Comparison of ENCODE assay signal across 34 cellular contexts in genomic region chr7:137403282-137403681, GRCh38. TPM values are rescaled to one million over a fixed set of nuclear protein-coding genes. Genes with fewer than 3 reads are reported as not detected.
DNase-seq lines count a peak whose midpoint lies in the region; ATAC-seq, FAIRE-seq and TF ChIP-seq lines count a peak whose summit lies in the region.
"Had no signal": no experiment of that assay in that cellular context is flagged by ENCODE, and none has a peak within 500 bp of the region (broad histone marks: within the 10 kb centered on the region; RNA-seq: fewer than 3 reads in every experiment).

No MANE protein-coding gene starts in this region.

- H3K4me3 Mint-ChIP-seq in GM23338: no peak overlapping the region
- H3K4me3 Mint-ChIP-seq: activated naive CD4-positive, alpha-beta T cell treated with anti-CD3 and anti-CD28 coated beads, Interleukin-2, amount 50 U/mL, for 24 hours; CD8-positive, alpha-beta memory T cell; mesothelial cell of epicardium had no signal

- H3K4me1 Mint-ChIP-seq in GM23338: peaks cover 9% of the 10 kb centered on the region
- H3K4me1 Mint-ChIP-seq: activated naive CD4-positive, alpha-beta T cell treated with anti-CD3 and anti-CD28 coated beads, Interleukin-2, amount 50 U/mL, for 24 hours; CD8-positive, alpha-beta memory T cell had no signal

- DNase-seq in GM23338 (ENCODE audit: low spot score) (peak; percentile 30), NT2/D1 (ENCODE audit: low read depth, low spot score) (no peak), globus pallidus (ENCODE audit: low spot score) (peak; percentile 18), GM12892 (ENCODE audit: insufficient read length) (no peak), hippocampal formation (lab: John Stamatoyannopoulos, UW) (no peak), NCI-H2196 treated with DMSO at 0.1 percent for 48 hours (lab: John Stamatoyannopoulos, UW; ENCODE audit: unreplicated experiment) (no peak)
- no peak for DNase-seq in activated CD4-positive, CD25-positive, alpha-beta regulatory T cell treated with anti-CD3 and anti-CD28 coated beads, Interleukin-2, amount 50 U/mL, for 72 hours
- DNase-seq: activated CD4-positive, alpha-beta T cell treated with anti-CD3 and anti-CD28 coated beads for 48 hours; activated T-cell treated with anti-CD3 and anti-CD28 coated beads for 4 hours; BE2C; CD8-positive, alpha-beta memory T cell; colonic mucosa; EL; foreskin keratinocyte; heart left ventricle; left ventricle myocardium superior; NCI-H1417 treated with DMSO at 0.1 percent for 48 hours; NCI-H446; NCI-H748 treated with DMSO at 0.1 percent for 48 hours; right lobe of liver; stimulated activated CD4-positive, alpha-beta T cell treated with anti-CD3 and anti-CD28 coated beads, Interleukin-12 subunit alpha, Interleukin-12 subunit beta, amount 100 ng/mL, for 4 hours; stimulated activated CD4-positive, alpha-beta T cell treated with anti-CD3 and anti-CD28 coated beads, Interleukin-4, amount 100 ng/mL, for 24 hours; SW 1271; tibial artery had no signal

- peak overlapping the region; percentile 77 for H3K4me2 ChIP-seq in GM23338

- no peak for FAIRE-seq in GM12892 (lab: Jason Lieb, UNC)
- FAIRE-seq: GM12878, H54, islet of Langerhans, RCC 7860 had no signal

- no peaks in the 10 kb centered on the region for H3K36me3 Mint-ChIP-seq in GM23338 (ENCODE audit: low read depth)
- H3K36me3 Mint-ChIP-seq: activated naive CD4-positive, alpha-beta T cell treated with anti-CD3 and anti-CD28 coated beads, Interleukin-2, amount 50 U/mL, for 24 hours; CD8-positive, alpha-beta memory T cell; mesothelial cell of epicardium had no signal

- H3K4me1 ChIP-seq in GM23338 (ENCODE audit: insufficient read depth) (peaks cover 32% of the 10 kb centered on the region), NT2/D1 (ENCODE audit: insufficient read depth, insufficient read length) (no peaks in the 10 kb centered on the region), mesodermal cell (ENCODE audit: control insufficient read depth, insufficient read depth, low read length, poor library complexity, severe bottlenecking) (peaks cover 31% of the 10 kb centered on the region)
- H3K4me1 ChIP-seq: BE2C, colonic mucosa, foreskin keratinocyte, heart left ventricle, right lobe of liver, tibial artery had no signal

- no peaks in the 10 kb centered on the region for H3K9me2 ChIP-seq in GM23338 (ENCODE audit: insufficient read depth)

- H3K27me3 ChIP-seq in GM23338 (ENCODE audit: insufficient read depth): no peaks in the 10 kb centered on the region
- H3K27me3 ChIP-seq in NT2/D1 (ENCODE audit: insufficient read depth, insufficient read length): no peaks in the 10 kb centered on the region
- H3K27me3 ChIP-seq: BE2C, colonic mucosa, foreskin keratinocyte, heart left ventricle, right lobe of liver, tibial artery had no signal

- H3F3A ChIP-seq in GM23338 (replicated peaks; ENCODE audit: low read depth): no peaks in the 10 kb centered on the region

- H3K36me3 ChIP-seq in GM23338 (ENCODE audit: insufficient read depth) (no peaks in the 10 kb centered on the region), NT2/D1 (ENCODE audit: insufficient read depth, insufficient read length, low read length) (no peaks in the 10 kb centered on the region), mesodermal cell (ENCODE audit: control insufficient read depth, insufficient read depth, low read length) (no peaks in the 10 kb centered on the region)
- H3K36me3 ChIP-seq: BE2C, colonic mucosa, heart left ventricle, right lobe of liver, tibial artery had no signal

- H3K27me3 Mint-ChIP-seq in GM23338 (ENCODE audit: insufficient read depth, low read depth, poor library complexity): no peaks in the 10 kb centered on the region
- H3K27me3 Mint-ChIP-seq: activated naive CD4-positive, alpha-beta T cell treated with anti-CD3 and anti-CD28 coated beads, Interleukin-2, amount 50 U/mL, for 24 hours; CD8-positive, alpha-beta memory T cell had no signal

- TF ChIP-seq CTCF in GM23338 (conservative IDR thresholded peaks at IDR 0.05; ENCODE audit: low read depth in 2 of 2): no peak

- H3K27ac ChIP-seq in GM23338 (ENCODE audit: low read depth): peak overlapping the region; percentile 29; the same call in 1 of the 2 replicates
- H3K27ac ChIP-seq in mesodermal cell (ENCODE audit: low read depth, low read length, severe bottlenecking): peak overlapping the region; percentile 12
- H3K27ac ChIP-seq: colonic mucosa, foreskin keratinocyte, heart left ventricle, right lobe of liver, tibial artery had no signal

- no peaks in the 10 kb centered on the region for H4K20me1 ChIP-seq in GM23338 (replicated peaks; ENCODE audit: insufficient read depth)

- H3K9ac ChIP-seq in NT2/D1 (ENCODE audit: insufficient read length, low read depth): no peak overlapping the region

- peak overlapping the region; percentile 94 for H2AFZ ChIP-seq in GM23338

- H3K9me3 Mint-ChIP-seq in GM23338: no peaks in the 10 kb centered on the region
- H3K9me3 Mint-ChIP-seq: activated naive CD4-positive, alpha-beta T cell treated with anti-CD3 and anti-CD28 coated beads, Interleukin-2, amount 50 U/mL, for 24 hours; activated T-helper 2 cell treated with anti-CD3 and anti-CD28 coated beads, Interferon-gamma antibody, Interleukin-2, Interleukin-4, amounts not matched to agents 10 μg/mL and 5 μg/mL and 100 μg/mL, durations not matched to agents 14 hours and 24 hours and 36 hours; CD8-positive, alpha-beta memory T cell; mesothelial cell of epicardium had no signal

- WGBS in mesodermal cell (ENCODE audit: insufficient coverage in 2 of 2), 2 experiments: 31% methylated on average over 4 of the region's 4 CpGs; no CpG with 5 or more reads in 1 of the 2 experiments

- H3K9me3 ChIP-seq in NT2/D1 (ENCODE audit: insufficient read depth, low read length): no peaks in the 10 kb centered on the region
- H3K9me3 ChIP-seq in mesodermal cell (ENCODE audit: control insufficient read depth, low read length): no peaks in the 10 kb centered on the region
- H3K9me3 ChIP-seq: BE2C, colonic mucosa, heart left ventricle, right lobe of liver, tibial artery had no signal

- no peak overlapping the region for H3K27ac Mint-ChIP-seq in GM23338
- H3K27ac Mint-ChIP-seq: activated naive CD4-positive, alpha-beta T cell treated with anti-CD3 and anti-CD28 coated beads, Interleukin-2, amount 50 U/mL, for 24 hours; activated T-helper 2 cell treated with anti-CD3 and anti-CD28 coated beads, Interferon-gamma antibody, Interleukin-2, Interleukin-4, amounts not matched to agents 10 μg/mL and 5 μg/mL and 100 μg/mL, durations not matched to agents 14 hours and 24 hours and 36 hours; CD8-positive, alpha-beta memory T cell; mesothelial cell of epicardium; progenitor cell of endocrine pancreas had no signal

- no peak for TF ChIP-seq POLR2A in GM12892 (IDR thresholded peaks at IDR 0.05; ENCODE audit: low read depth, low read length)

- peak overlapping the region; percentile 51 for H3K4me3 ChIP-seq in GM23338
- peak overlapping the region; percentile 15 for H3K4me3 ChIP-seq in NT2/D1 (ENCODE audit: insufficient read length, low read depth)
- no peak overlapping the region for H3K4me3 ChIP-seq in mesodermal cell (ENCODE audit: extremely low read depth, insufficient read depth, low read length, poor library complexity, severe bottlenecking)
- H3K4me3 ChIP-seq: colonic mucosa, GM12878, heart left ventricle, right lobe of liver, tibial artery had no signal

- peak; percentile 65 for ATAC-seq in GM23338
- ATAC-seq: esophagus mucosa, foreskin keratinocyte, GM12878, heart left ventricle, left ventricle myocardium superior, right lobe of liver had no signal

- no peaks in the 10 kb centered on the region for H3K79me2 ChIP-seq in GM23338 (replicated peaks; ENCODE audit: insufficient read depth)

TF ChIP-seq in GM23338, 12 proteins besides CTCF, POLR2A, EP300 and RAD21:
- no peak for TF ChIP-seq STAT1 (IDR thresholded peaks at IDR 0.05; ENCODE audit: unreplicated experiment)

RNA-seq across cellular contexts. Expression of gene PTN, which starts 59.7 kb away (rescaled TPM):
- total RNA-seq in GM23338 (2014; rRNA removed; shearing (Covaris generic)): 18.5 and 20.1 TPM in 2 replicates
- 39.4 and 42.2 TPM in 2 replicates for polyA plus RNA-seq in GM23338 (2016; fragmentation: Nextera tagmentation; extraction: Ambion mirVana)
- polyA plus RNA-seq in mesodermal cell (2013, experiment 1 of 2): 52.7 TPM
- 49.8 TPM for polyA plus RNA-seq in mesodermal cell (2013, experiment 2 of 2)
- not detected for polyA plus RNA-seq in GM12892 (2012; ENCODE audit: missing spikeins)
- total RNA-seq: CD8-positive, alpha-beta memory T cell; GM12878 had no signal
- polyA plus RNA-seq: CD8-positive, alpha-beta memory T cell had no signal

Comparison
In these comparisons a context has a peak if more than half of its experiments do, and no peak if none do; other contexts are left out.
1. DNase-seq: peak in GM23338 (single experiment) and globus pallidus (single experiment); none in NT2/D1 (single experiment), activated CD4-positive, CD25-positive, alpha-beta regulatory T cell treated with anti-CD3 and anti-CD28 coated beads, Interleukin-2, amount 50 U/mL, for 72 hours (single experiment), GM12892 (single experiment), hippocampal formation (0 of 2) and NCI-H2196 treated with DMSO at 0.1 percent for 48 hours (single experiment).